In the genomic region with DNA sequence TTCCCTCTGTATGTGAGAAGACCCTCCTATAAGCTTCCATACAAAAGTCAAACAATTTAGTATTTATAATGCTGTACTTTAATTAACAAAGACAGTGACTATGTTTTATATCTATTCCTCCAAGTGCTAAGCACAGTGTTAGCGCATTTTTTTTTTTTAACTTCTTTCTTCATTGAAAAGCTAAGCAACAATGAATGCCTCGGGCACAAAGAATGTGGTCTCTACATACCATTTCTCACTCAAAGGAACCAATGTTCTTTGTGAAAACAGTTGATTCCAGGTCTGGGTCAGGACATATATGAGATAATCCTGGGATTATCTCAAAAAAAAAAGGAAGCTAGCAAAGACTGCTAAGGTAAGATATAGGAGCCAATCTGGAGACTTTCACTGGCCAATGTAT, we compare ENCODE assay signal across 2 cellular contexts.
TF ChIP-seq lines count a peak whose summit lies in the region.

No MANE protein-coding gene starts in this region.

TF ChIP-seq in GM23338, 12 proteins besides CTCF, POLR2A, EP300 and RAD21 (continued from another document):
- TF ChIP-seq EZH2 (IDR thresholded peaks at IDR 0.05; ENCODE audit: low read depth, unreplicated experiment) (no peak), ZNF331 (CRISPR knock-in tag; IDR thresholded peaks at IDR 0.05; ENCODE audit: low read depth) (no peak), JUNB (IDR thresholded peaks at IDR 0.05; ENCODE audit: unreplicated experiment) (no peak), CREB1 (CRISPR knock-in tag; IDR thresholded peaks at IDR 0.05; ENCODE audit: low read depth) (no peak)
- TF ChIP-seq, protein P1, sequence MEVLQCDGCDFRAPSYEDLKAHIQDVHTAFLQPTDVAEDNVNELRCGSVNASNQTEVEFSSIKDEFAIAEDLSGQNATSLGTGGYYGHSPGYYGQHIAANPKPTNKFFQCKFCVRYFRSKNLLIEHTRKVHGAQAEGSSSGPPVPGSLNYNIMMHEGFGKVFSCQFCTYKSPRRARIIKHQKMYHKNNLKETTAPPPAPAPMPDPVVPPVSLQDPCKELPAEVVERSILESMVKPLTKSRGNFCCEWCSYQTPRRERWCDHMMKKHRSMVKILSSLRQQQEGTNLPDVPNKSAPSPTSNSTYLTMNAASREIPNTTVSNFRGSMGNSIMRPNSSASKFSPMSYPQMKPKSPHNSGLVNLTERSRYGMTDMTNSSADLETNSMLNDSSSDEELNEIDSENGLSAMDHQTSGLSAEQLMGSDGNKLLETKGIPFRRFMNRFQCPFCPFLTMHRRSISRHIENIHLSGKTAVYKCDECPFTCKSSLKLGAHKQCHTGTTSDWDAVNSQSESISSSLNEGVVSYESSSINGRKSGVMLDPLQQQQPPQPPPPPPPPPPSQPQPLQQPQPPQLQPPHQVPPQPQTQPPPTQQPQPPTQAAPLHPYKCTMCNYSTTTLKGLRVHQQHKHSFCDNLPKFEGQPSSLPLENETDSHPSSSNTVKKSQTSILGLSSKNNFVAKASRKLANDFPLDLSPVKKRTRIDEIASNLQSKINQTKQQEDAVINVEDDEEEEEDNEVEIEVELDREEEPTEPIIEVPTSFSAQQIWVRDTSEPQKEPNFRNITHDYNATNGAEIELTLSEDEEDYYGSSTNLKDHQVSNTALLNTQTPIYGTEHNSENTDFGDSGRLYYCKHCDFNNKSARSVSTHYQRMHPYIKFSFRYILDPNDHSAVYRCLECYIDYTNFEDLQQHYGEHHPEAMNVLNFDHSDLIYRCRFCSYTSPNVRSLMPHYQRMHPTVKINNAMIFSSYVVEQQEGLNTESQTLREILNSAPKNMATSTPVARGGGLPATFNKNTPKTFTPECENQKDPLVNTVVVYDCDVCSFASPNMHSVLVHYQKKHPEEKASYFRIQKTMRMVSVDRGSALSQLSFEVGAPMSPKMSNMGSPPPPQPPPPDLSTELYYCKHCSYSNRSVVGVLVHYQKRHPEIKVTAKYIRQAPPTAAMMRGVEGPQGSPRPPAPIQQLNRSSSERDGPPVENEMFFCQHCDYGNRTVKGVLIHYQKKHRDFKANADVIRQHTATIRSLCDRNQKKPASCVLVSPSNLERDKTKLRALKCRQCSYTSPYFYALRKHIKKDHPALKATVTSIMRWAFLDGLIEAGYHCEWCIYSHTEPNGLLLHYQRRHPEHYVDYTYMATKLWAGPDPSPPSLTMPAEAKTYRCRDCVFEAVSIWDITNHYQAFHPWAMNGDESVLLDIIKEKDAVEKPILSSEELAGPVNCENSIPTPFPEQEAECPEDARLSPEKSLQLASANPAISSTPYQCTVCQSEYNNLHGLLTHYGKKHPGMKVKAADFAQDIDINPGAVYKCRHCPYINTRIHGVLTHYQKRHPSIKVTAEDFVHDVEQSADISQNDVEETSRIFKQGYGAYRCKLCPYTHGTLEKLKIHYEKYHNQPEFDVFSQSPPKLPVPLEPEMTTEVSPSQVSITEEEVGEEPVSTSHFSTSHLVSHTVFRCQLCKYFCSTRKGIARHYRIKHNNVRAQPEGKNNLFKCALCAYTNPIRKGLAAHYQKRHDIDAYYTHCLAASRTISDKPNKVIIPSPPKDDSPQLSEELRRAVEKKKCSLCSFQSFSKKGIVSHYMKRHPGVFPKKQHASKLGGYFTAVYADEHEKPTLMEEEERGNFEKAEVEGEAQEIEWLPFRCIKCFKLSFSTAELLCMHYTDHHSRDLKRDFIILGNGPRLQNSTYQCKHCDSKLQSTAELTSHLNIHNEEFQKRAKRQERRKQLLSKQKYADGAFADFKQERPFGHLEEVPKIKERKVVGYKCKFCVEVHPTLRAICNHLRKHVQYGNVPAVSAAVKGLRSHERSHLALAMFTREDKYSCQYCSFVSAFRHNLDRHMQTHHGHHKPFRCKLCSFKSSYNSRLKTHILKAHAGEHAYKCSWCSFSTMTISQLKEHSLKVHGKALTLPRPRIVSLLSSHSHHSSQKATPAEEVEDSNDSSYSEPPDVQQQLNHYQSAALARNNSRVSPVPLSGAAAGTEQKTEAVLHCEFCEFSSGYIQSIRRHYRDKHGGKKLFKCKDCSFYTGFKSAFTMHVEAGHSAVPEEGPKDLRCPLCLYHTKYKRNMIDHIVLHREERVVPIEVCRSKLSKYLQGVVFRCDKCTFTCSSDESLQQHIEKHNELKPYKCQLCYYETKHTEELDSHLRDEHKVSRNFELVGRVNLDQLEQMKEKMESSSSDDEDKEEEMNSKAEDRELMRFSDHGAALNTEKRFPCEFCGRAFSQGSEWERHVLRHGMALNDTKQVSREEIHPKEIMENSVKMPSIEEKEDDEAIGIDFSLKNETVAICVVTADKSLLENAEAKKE (CRISPR knock-in tag; IDR thresholded peaks at IDR 0.05) = no peak
- TF ChIP-seq, protein P2, sequence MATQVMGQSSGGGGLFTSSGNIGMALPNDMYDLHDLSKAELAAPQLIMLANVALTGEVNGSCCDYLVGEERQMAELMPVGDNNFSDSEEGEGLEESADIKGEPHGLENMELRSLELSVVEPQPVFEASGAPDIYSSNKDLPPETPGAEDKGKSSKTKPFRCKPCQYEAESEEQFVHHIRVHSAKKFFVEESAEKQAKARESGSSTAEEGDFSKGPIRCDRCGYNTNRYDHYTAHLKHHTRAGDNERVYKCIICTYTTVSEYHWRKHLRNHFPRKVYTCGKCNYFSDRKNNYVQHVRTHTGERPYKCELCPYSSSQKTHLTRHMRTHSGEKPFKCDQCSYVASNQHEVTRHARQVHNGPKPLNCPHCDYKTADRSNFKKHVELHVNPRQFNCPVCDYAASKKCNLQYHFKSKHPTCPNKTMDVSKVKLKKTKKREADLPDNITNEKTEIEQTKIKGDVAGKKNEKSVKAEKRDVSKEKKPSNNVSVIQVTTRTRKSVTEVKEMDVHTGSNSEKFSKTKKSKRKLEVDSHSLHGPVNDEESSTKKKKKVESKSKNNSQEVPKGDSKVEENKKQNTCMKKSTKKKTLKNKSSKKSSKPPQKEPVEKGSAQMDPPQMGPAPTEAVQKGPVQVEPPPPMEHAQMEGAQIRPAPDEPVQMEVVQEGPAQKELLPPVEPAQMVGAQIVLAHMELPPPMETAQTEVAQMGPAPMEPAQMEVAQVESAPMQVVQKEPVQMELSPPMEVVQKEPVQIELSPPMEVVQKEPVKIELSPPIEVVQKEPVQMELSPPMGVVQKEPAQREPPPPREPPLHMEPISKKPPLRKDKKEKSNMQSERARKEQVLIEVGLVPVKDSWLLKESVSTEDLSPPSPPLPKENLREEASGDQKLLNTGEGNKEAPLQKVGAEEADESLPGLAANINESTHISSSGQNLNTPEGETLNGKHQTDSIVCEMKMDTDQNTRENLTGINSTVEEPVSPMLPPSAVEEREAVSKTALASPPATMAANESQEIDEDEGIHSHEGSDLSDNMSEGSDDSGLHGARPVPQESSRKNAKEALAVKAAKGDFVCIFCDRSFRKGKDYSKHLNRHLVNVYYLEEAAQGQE (IDR thresholded peaks at IDR 0.05; ENCODE audit: unreplicated experiment) = no peak

TF ChIP-seq in SK-N-SH, 30 proteins besides CTCF, POLR2A, EP300 and RAD21 (continued from another document):
- TF ChIP-seq, protein P2 (IDR thresholded peaks at IDR 0.05; ENCODE audit: low read depth, low read length) = no peak
- no peak for TF ChIP-seq SIN3A (IDR thresholded peaks at IDR 0.05; ENCODE audit: borderline replicate concordance, low read depth, low read length)
